ENCODE assay signal across 25 cellular contexts in the genomic region with DNA sequence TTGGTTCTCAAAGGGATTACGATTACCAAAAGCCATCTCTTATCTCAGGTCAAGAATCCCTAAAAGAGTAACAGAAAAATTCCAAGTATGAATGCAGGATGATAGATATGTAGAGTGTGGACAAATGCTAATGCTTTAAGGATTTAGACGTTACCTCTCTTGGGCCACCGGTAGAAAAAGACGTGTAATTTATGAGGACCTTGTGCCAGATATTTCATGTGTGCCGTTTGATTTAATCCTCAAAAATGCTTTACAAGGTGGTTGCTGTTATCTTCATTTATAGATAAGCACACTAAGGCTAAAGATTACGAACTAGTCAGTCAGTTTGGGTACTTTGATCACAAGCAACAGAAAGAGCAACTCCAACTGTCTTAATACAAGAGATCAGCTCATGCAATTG.
DNase-seq lines count a peak whose midpoint lies in the region; FAIRE-seq and TF ChIP-seq lines count a peak whose summit lies in the region.
"Had no signal": no experiment of that assay in that cellular context is flagged by ENCODE, and none has a peak within 500 bp of the region (broad histone marks: within the 10 kb centered on the region; RNA-seq: fewer than 3 reads in every experiment).

No MANE protein-coding gene starts in this region.

- intact Hi-C loops in Caco-2 (cut with micrococcal nuclease; ENCODE audit: unreplicated experiment) (loop anchor here (1.0 to 10.0 kb wide), 6 partner anchors 94 to 500 kb away; no protein-coding TSS in a partner anchor), uterus (cut with DNase I; ENCODE audit: low total_unique reads) (no loop called here)

- H3K4me1 ChIP-seq in Caco-2: peaks cover 50% of the 10 kb centered on the region
- H3K4me1 ChIP-seq in astrocyte (ENCODE audit: insufficient read depth, low read length): no peaks in the 10 kb centered on the region
- H3K4me1 ChIP-seq in small intestine (ENCODE audit: control insufficient read depth in 2 of 2, insufficient read depth in 1 of 2, low read depth in 1 of 2, low read length in 1 of 2): no peaks in the 10 kb centered on the region
- no peaks in the 10 kb centered on the region for H3K4me1 ChIP-seq in uterus
- H3K4me1 ChIP-seq: BLaER1 treated with 17β-estradiol and CSF1 and Interleukin-3, amounts not matched to agents 10 nM and 100 nM had no signal

- H3K27me3 Mint-ChIP-seq in Caco-2 (ENCODE audit: insufficient read depth, unreplicated experiment): no peaks in the 10 kb centered on the region
- no peaks in the 10 kb centered on the region for H3K27me3 Mint-ChIP-seq in astrocyte (ENCODE audit: low read depth, unreplicated experiment)
- H3K27me3 Mint-ChIP-seq: B cell; CD4-positive, alpha-beta T cell had no signal

- no peaks in the 10 kb centered on the region for H3K27me3 ChIP-seq in Caco-2 (replicated peaks; ENCODE audit: control insufficient read depth, insufficient read depth, low read length)
- no peaks in the 10 kb centered on the region for H3K27me3 ChIP-seq in astrocyte (ENCODE audit: insufficient read depth, low read length)
- H3K27me3 ChIP-seq in small intestine (ENCODE audit: control insufficient read depth in 2 of 2, insufficient read depth in 2 of 2, low read length in 2 of 2): no peaks in the 10 kb centered on the region
- no peaks in the 10 kb centered on the region for H3K27me3 ChIP-seq in uterus
- H3K27me3 ChIP-seq: BLaER1 treated with 17β-estradiol and CSF1 and Interleukin-3, amounts not matched to agents 10 nM and 100 nM had no signal

- H3K9me3 ChIP-seq in Caco-2 (peaks cover 10% of the 10 kb centered on the region; the same call in 1 of the 2 replicates), astrocyte (ENCODE audit: insufficient read depth, low read depth, low read length) (no peaks in the 10 kb centered on the region), small intestine (ENCODE audit: control insufficient read depth, low read depth) (no peaks in the 10 kb centered on the region), uterus (no peaks in the 10 kb centered on the region)
- H3K9me3 ChIP-seq: BLaER1 treated with 17β-estradiol and CSF1 and Interleukin-3, amounts not matched to agents 10 nM and 100 nM had no signal

- H3K79me2 ChIP-seq in astrocyte (ENCODE audit: insufficient read depth, low read length): no peaks in the 10 kb centered on the region

- no TSS peak for BruUV-seq in Caco-2 (replicated peaks; lab: Mats Ljungman, UMichigan)

- WGBS in small intestine, 3 donors: 16 to 54% (median 30%) methylated on average over 6 of the region's 6 CpGs

- peak; percentile 72 to 73 for DNase-seq in Caco-2
- peak; percentile 16 for DNase-seq in NCI-H226
- no peak for DNase-seq in astrocyte (ENCODE audit: low read depth)
- peak; percentile 63 for DNase-seq in small intestine
- no peak for DNase-seq in HPDE6-E6E7 (ENCODE audit: extremely low spot score)
- no peak for DNase-seq in uterus
- no peak for DNase-seq in NCI-H774 (lab: John Stamatoyannopoulos, UW)
- DNase-seq in GDM1 (lab: John Stamatoyannopoulos, UW): no peak
- DNase-seq: 8988T; AML-193; CD4-positive, alpha-beta T cell; CD8-positive, alpha-beta T cell; DMS 273 treated with DMSO at 0.1 percent for 48 hours; DMS153; DMS53; DMS79; DND-41; EL; GF-D8 had no signal

- TF ChIP-seq CTCF in Caco-2 (IDR thresholded peaks at IDR 0.05; ENCODE audit: insufficient read depth in 1 of 2, low read depth in 1 of 2, low read length in 1 of 2, severe bottlenecking in 1 of 2, unreplicated experiment in 1 of 2) (no peak), astrocyte (IDR thresholded peaks at IDR 0.05; ENCODE audit: insufficient read depth, low read depth, low read length) (no peak), uterus (IDR thresholded peaks at IDR 0.05) (no peak)

- CTCF ChIA-PET in Caco-2 (lab: Charles Lee): interaction anchor here (0.8 kb wide), 1 partner anchor 370 kb away, joined by 3 read pairs; no protein-coding TSS in a partner anchor

- H3K9me3 Mint-ChIP-seq in Caco-2 (ENCODE audit: unreplicated experiment) (peaks cover 30% of the 10 kb centered on the region), astrocyte (ENCODE audit: unreplicated experiment) (peaks cover 2% of the 10 kb centered on the region)

- no peak overlapping the region for H3K9ac ChIP-seq in astrocyte (ENCODE audit: low read length)
- H3K9ac ChIP-seq: BLaER1 treated with 17β-estradiol and CSF1 and Interleukin-3, amounts not matched to agents 10 nM and 100 nM had no signal

- H3K36me3 ChIP-seq in Caco-2 (ENCODE audit: control insufficient read depth, insufficient read depth, low read length): no peaks in the 10 kb centered on the region; the same call in 1 of the 2 replicates
- no peaks in the 10 kb centered on the region for H3K36me3 ChIP-seq in astrocyte (ENCODE audit: insufficient read depth, low read length)
- no peaks in the 10 kb centered on the region for H3K36me3 ChIP-seq in small intestine (ENCODE audit: control insufficient read depth in 2 of 2, insufficient read depth in 2 of 2, low read length in 2 of 2)
- H3K36me3 ChIP-seq in uterus: no peaks in the 10 kb centered on the region
- H3K36me3 ChIP-seq: BLaER1 treated with 17β-estradiol and CSF1 and Interleukin-3, amounts not matched to agents 10 nM and 100 nM had no signal

- no peak for TF ChIP-seq POLR2A in uterus (IDR thresholded peaks at IDR 0.05)

- peaks cover 23% of the 10 kb centered on the region for H3K4me1 Mint-ChIP-seq in Caco-2 (ENCODE audit: low read depth, unreplicated experiment)
- peaks cover 12% of the 10 kb centered on the region for H3K4me1 Mint-ChIP-seq in astrocyte (ENCODE audit: low read depth, unreplicated experiment)
- H3K4me1 Mint-ChIP-seq: B cell had no signal

- no peak overlapping the region for H3K4me2 ChIP-seq in astrocyte (ENCODE audit: low read length)
- H3K4me2 ChIP-seq: BLaER1 treated with 17β-estradiol and CSF1 and Interleukin-3, amounts not matched to agents 10 nM and 100 nM had no signal

- H3K4me3 Mint-ChIP-seq in Caco-2 (ENCODE audit: unreplicated experiment): peak overlapping the region; percentile 44
- no peak overlapping the region for H3K4me3 Mint-ChIP-seq in astrocyte (ENCODE audit: unreplicated experiment)
- H3K4me3 Mint-ChIP-seq: B cell; CD4-positive, alpha-beta T cell; CD8-positive, alpha-beta T cell had no signal

- POLR2A ChIA-PET in Caco-2 (lab: Charles Lee): interaction anchor here (0.6 to 2.1 kb wide), 2 partner anchors 174 to 370 kb away, joined by 4 to 9 read pairs; partner anchors contain the start of gene JAG1

- no peak overlapping the region for H3K27ac ChIP-seq in astrocyte (ENCODE audit: low read depth, low read length)
- no peak overlapping the region for H3K27ac ChIP-seq in small intestine (ENCODE audit: low read depth in 1 of 2, low read length in 1 of 2)
- no peak overlapping the region for H3K27ac ChIP-seq in uterus
- H3K27ac ChIP-seq: BLaER1 treated with 17β-estradiol and CSF1 and Interleukin-3, amounts not matched to agents 10 nM and 100 nM; C4-2B had no signal

- H4K20me1 ChIP-seq in astrocyte (ENCODE audit: insufficient read depth, low read length): no peaks in the 10 kb centered on the region
- H4K20me1 ChIP-seq: BLaER1 treated with 17β-estradiol and CSF1 and Interleukin-3, amounts not matched to agents 10 nM and 100 nM had no signal

- H3K27ac Mint-ChIP-seq in Caco-2 (ENCODE audit: unreplicated experiment) (peak overlapping the region; percentile 92), astrocyte (ENCODE audit: unreplicated experiment) (no peak overlapping the region)
- H3K27ac Mint-ChIP-seq: B cell; CD4-positive, alpha-beta T cell; CD8-positive, alpha-beta T cell had no signal

- H3K36me3 Mint-ChIP-seq in Caco-2 (ENCODE audit: insufficient read depth, unreplicated experiment): peaks cover 21% of the 10 kb centered on the region
- no peaks in the 10 kb centered on the region for H3K36me3 Mint-ChIP-seq in astrocyte (ENCODE audit: low read depth, unreplicated experiment)
- H3K36me3 Mint-ChIP-seq: CD8-positive, alpha-beta T cell had no signal

- H3K4me3 ChIP-seq in Caco-2 (ENCODE audit: low read depth, low read length) (no peak overlapping the region), astrocyte (ENCODE audit: insufficient read depth, low read depth, low read length) (no peak overlapping the region), small intestine (ENCODE audit: low read depth in 1 of 2, low read length in 2 of 2) (no peak overlapping the region), uterus (no peak overlapping the region)
- H3K4me3 ChIP-seq: BLaER1 treated with 17β-estradiol and CSF1 and Interleukin-3, amounts not matched to agents 10 nM and 100 nM had no signal

- peak; percentile 9 for FAIRE-seq in astrocyte (lab: Jason Lieb, UNC)
- no peak for FAIRE-seq in small intestine (lab: Jason Lieb, UNC)
- FAIRE-seq: A204.1, GM12891, GM19239 had no signal

- no peak overlapping the region for H2AFZ ChIP-seq in astrocyte (ENCODE audit: low read depth, low read length)

Comparison
In these comparisons a context has a peak if more than half of its experiments do, and no peak if none do; other contexts are left out.
1. DNase-seq: peak in Caco-2 (2 of 2), NCI-H226 (single experiment) and small intestine (single experiment); none in astrocyte (single experiment), HPDE6-E6E7 (single experiment), uterus (0 of 2), NCI-H774 (single experiment) and GDM1 (single experiment).